Comparison of ENCODE assay signal across 8 cellular contexts in the genomic region with DNA sequence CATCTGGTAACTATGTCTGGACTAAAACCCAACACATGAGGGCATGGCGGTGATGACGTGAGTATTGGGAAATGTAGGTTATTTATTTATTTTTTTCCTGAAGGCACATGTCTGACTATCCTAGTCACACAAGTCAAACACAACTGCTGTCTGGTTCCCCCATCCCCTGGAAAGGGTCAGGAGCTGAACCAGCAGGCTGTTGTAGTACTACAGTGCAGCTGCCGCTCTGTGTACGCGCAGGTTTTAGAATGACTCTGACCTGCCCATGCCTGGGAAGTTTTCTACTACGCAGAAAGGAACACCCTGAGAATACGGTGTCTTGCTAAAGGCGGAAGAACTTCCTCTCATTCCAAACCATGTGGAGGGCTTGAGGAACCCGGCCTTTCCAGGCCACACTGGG. TPM values are rescaled to one million over a fixed set of nuclear protein-coding genes. Genes with fewer than 3 reads are reported as not detected.
A peak's percentile ranks its signal among the peaks of the same experiment; 100 is the strongest.
DNase-seq lines count a peak whose midpoint lies in the region; ATAC-seq and TF ChIP-seq lines count a peak whose summit lies in the region.

No MANE protein-coding gene starts in this region.

- peak overlapping the region; percentile 81 to 94 (median 91) for H3K4me3 Mint-ChIP-seq in naive B cell

- H3K36me3 ChIP-seq in thymus (ENCODE audit: control insufficient read depth, insufficient read depth), result no peaks in the 10 kb centered on the region

- POLR2A ChIA-PET in AG04449 (lab: Yijun Ruan, JAX), result interaction anchor here (1.0 kb wide), 1 partner anchor 108 kb away, joined by 3 read pairs; no protein-coding TSS in a partner anchor

- no peaks in the 10 kb centered on the region for H3K27me3 ChIP-seq in thymus (ENCODE audit: control insufficient read depth, insufficient read depth)

- peak; percentile 38 for ATAC-seq in GM18511 (IDR thresholded peaks at IDR 0.05; ENCODE audit: unreplicated experiment)
- ATAC-seq in HG02973 (IDR thresholded peaks at IDR 0.05; ENCODE audit: unreplicated experiment), result peak; percentile 30
- ATAC-seq in naive B cell (ENCODE audit: low read depth in 2 of 2), result peak; percentile 8 to 9

- no peaks in the 10 kb centered on the region for H3K9me3 ChIP-seq in thymus (ENCODE audit: control insufficient read depth)

- H3K4me1 ChIP-seq in thymus (ENCODE audit: control insufficient read depth, insufficient read depth, low read length), result peaks cover 4% of the 10 kb centered on the region

- H3K27ac ChIP-seq in epithelial cell of prostate (peak overlapping the region; percentile 97), thymus (ENCODE audit: low read depth) (peak overlapping the region; percentile 86)

- no peaks in the 10 kb centered on the region for H3K9me3 Mint-ChIP-seq in naive B cell

- CTCF ChIA-PET in AG04449 (lab: Yijun Ruan, JAX), result no interaction called here

- H3K4me3 ChIP-seq in AG04449 (ENCODE audit: low read depth, low read length), result peak overlapping the region; percentile 84
- H3K4me3 ChIP-seq in thymus (ENCODE audit: low read length), result peak overlapping the region; percentile 84

- 26% methylated on average over 9 of the region's 9 CpGs for WGBS in thymus

- no peaks in the 10 kb centered on the region for H3K36me3 Mint-ChIP-seq in naive B cell

- peaks cover 0 to 8% (median 0%) of the 10 kb centered on the region in 3 donors for H3K27me3 Mint-ChIP-seq in naive B cell

- DNase-seq in AG04449 (ENCODE audit: low read depth, low spot score) (peak; percentile 49), NCI-H226 (peak; percentile 61), epithelial cell of prostate (ENCODE audit: low read depth, low spot score) (peak; percentile 71), naive B cell (no peak)
- peak; percentile 20 for DNase-seq in activated CD4-positive, alpha-beta T cell treated with anti-CD3 and anti-CD28 coated beads, Interleukin-2, amount 50 U/mL, for 1 hour

- no peak for TF ChIP-seq CTCF in AG04449 (IDR thresholded peaks at IDR 0.05; ENCODE audit: insufficient read depth, low read length, missing control alignments)

- H3K27ac Mint-ChIP-seq in naive B cell, result peak overlapping the region; percentile 60 to 94 (median 90)

- peaks cover 31 to 38% (median 36%) of the 10 kb centered on the region in 3 donors for H3K4me1 Mint-ChIP-seq in naive B cell

RNA-seq across cellular contexts. Expression of gene SLC7A1, which starts 1.2 kb away (rescaled TPM):
- polyA plus RNA-seq in naive B cell (ENCODE audit: low read depth in 6 of 6) (1 to 10 TPM; 2.0 to 5.6 (median 3.8) TPM), thymus (4.6 TPM)
